35 cellular contexts compared by ENCODE assay signal in genomic region chrX:9909254-9909653, GRCh38. TPM values are rescaled to one million over a fixed set of nuclear protein-coding genes. Genes with fewer than 3 reads are reported as not detected.
"Had no signal": no experiment of that assay in that cellular context is flagged by ENCODE, and none has a peak within 500 bp of the region (broad histone marks: within the 10 kb centered on the region; RNA-seq: fewer than 3 reads in every experiment).

No MANE protein-coding gene starts in this region.

- H3K4me3 Mint-ChIP-seq: mesothelial cell of epicardium; naive B cell; natural killer cell; nephron progenitor cell; neural progenitor cell; stimulated activated memory B cell treated with anti-CD40 and anti-IgM and Interleukin-4, amounts not matched to agents 10 μg/mL and 1 μg/mL and 100 μg/mL, for 72 hours; stimulated activated naive CD8-positive, alpha-beta T cell treated with anti-CD3 and anti-CD28 coated beads, Interleukin-15, amount 100 ng/mL, for 72 hours had no signal

- DNase-seq: hippocampal formation; kidney glomerular epithelial cell; left cardiac atrium; left lung; lower lobe of right lung; mammary epithelial cell; mesendoderm; naive B cell; natural killer cell; nephron progenitor cell; ovary; right lobe of liver; stimulated activated CD4-positive, alpha-beta T cell treated with anti-CD3 and anti-CD28 coated beads, Interleukin-1b, Interleukin-23, amount 100 ng/mL, for 48 hours; stimulated activated CD4-positive, alpha-beta T cell treated with anti-CD3 and anti-CD28 coated beads, Interleukin-2, amount 100 ng/mL, for 48 hours; stimulated activated CD4-positive, alpha-beta T cell treated with anti-CD3 and anti-CD28 coated beads, Interleukin-4, amount 100 ng/mL, for 4 hours; stimulated activated CD8-positive, alpha-beta memory T cell treated with anti-CD3 and anti-CD28 coated beads, Interleukin-4, amount 100 ng/mL, for 48 hours; stimulated activated naive CD4-positive, alpha-beta T cell treated with Interleukin-2 at 50 U/mL for 16 hours; stimulated activated naive CD8-positive, alpha-beta T cell treated with anti-CD3 and anti-CD28 coated beads, Interleukin-15, amount 100 ng/mL, for 72 hours; substantia nigra; testis; thyroid gland; transverse colon; upper lobe of left lung; uterus had no signal

- H3K4me1 ChIP-seq: left lung, lower lobe of right lung, neural progenitor cell, right atrium auricular region, right lobe of liver, testis, thyroid gland, transverse colon, uterus had no signal

- ATAC-seq: left cardiac atrium; left lung; lower lobe of right lung; natural killer cell; right lobe of liver; stimulated activated memory B cell treated with anti-CD40 and anti-IgM and Interleukin-4, amounts not matched to agents 10 μg/mL and 1 μg/mL and 100 μg/mL, for 72 hours; stimulated activated naive CD8-positive, alpha-beta T cell treated with anti-CD3 and anti-CD28 coated beads, Interleukin-15, amount 100 ng/mL, for 72 hours had no signal

- H3K27ac ChIP-seq: left lung, lower lobe of right lung, neural progenitor cell, neutrophil, ovary, right atrium auricular region, right lobe of liver, testis, thyroid gland, transverse colon, upper lobe of left lung, uterus had no signal

- H3K4me3 ChIP-seq: left lung, lower lobe of right lung, neural progenitor cell, ovary, right atrium auricular region, right lobe of liver, smooth muscle cell, testis, thyroid gland, transverse colon, upper lobe of left lung, uterus had no signal

- H3K36me3 Mint-ChIP-seq: naive B cell; natural killer cell; stimulated activated memory B cell treated with anti-CD40 and anti-IgM and Interleukin-4, amounts not matched to agents 10 μg/mL and 1 μg/mL and 100 μg/mL, for 72 hours had no signal

- H3K4me2 ChIP-seq: neural progenitor cell, smooth muscle cell had no signal

- H3K9ac ChIP-seq: neural progenitor cell had no signal

- H3K27ac Mint-ChIP-seq: mesothelial cell of epicardium; naive B cell; natural killer cell; nephron progenitor cell; neural progenitor cell; progenitor cell of endocrine pancreas; stimulated activated memory B cell treated with anti-CD40 and anti-IgM and Interleukin-4, amounts not matched to agents 10 μg/mL and 1 μg/mL and 100 μg/mL, for 72 hours; stimulated activated naive CD8-positive, alpha-beta T cell treated with anti-CD3 and anti-CD28 coated beads, Interleukin-15, amount 100 ng/mL, for 72 hours had no signal

- H3K27me3 ChIP-seq: left lung, neural progenitor cell, neutrophil, ovary, right atrium auricular region, right lobe of liver, testis, thyroid gland, transverse colon, upper lobe of left lung, uterus had no signal

- H3K9me3 ChIP-seq: left lung, lower lobe of right lung, neutrophil, ovary, right atrium auricular region, right lobe of liver, testis, thyroid gland, transverse colon, upper lobe of left lung, uterus had no signal

- H2AFZ ChIP-seq: neural progenitor cell had no signal

- H3K4me1 Mint-ChIP-seq: natural killer cell; stimulated activated memory B cell treated with anti-CD40 and anti-IgM and Interleukin-4, amounts not matched to agents 10 μg/mL and 1 μg/mL and 100 μg/mL, for 72 hours; stimulated activated naive CD8-positive, alpha-beta T cell treated with anti-CD3 and anti-CD28 coated beads, Interleukin-15, amount 100 ng/mL, for 72 hours had no signal

- H3K36me3 ChIP-seq: left lung, lower lobe of right lung, neural progenitor cell, neutrophil, ovary, right atrium auricular region, right lobe of liver, thyroid gland, transverse colon, upper lobe of left lung, uterus had no signal

- H3K27me3 Mint-ChIP-seq: progenitor cell of endocrine pancreas; stimulated activated memory B cell treated with anti-CD40 and anti-IgM and Interleukin-4, amounts not matched to agents 10 μg/mL and 1 μg/mL and 100 μg/mL, for 72 hours had no signal

- H3K9me3 Mint-ChIP-seq: natural killer cell; neural progenitor cell; stimulated activated memory B cell treated with anti-CD40 and anti-IgM and Interleukin-4, amounts not matched to agents 10 μg/mL and 1 μg/mL and 100 μg/mL, for 72 hours; stimulated activated naive CD8-positive, alpha-beta T cell treated with anti-CD3 and anti-CD28 coated beads, Interleukin-15, amount 100 ng/mL, for 72 hours had no signal

RNA-seq across cellular contexts. Expression of gene CLDN34, which starts 57.9 kb away (rescaled TPM):
- total RNA-seq: left cardiac atrium, mononuclear cell, natural killer cell, omental fat pad, right atrium auricular region, skeletal muscle tissue had no signal
- polyA plus RNA-seq: liver, smooth muscle cell had no signal
